ENCODE assay signal across 9 cellular contexts in the genomic region with DNA sequence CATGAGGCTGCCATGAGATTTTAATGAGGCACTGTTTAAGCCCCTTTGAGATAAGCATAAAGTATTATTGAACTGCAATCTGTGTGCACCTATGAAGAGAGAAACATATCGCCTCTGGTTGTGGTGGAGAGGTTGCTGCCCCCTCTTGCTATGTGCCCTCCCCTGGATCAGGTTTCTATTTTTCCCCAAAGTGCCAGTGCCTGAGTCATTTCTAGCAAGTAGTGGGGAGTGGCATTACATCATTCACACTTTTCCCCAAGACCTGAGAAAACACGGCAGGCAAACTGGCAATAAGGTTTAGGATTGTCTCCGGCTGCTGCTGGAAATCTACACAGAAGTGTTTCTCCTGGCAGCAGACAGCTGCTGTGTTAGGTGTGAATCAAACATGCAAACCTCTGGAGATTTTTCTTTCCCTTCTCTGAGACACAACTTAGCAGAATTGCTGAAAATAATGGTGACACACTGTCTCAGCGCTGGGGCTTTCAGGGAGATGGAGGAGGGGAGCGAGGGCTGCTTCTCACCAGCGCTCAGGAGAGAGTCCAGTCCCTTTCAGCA. TPM values are rescaled to one million over a fixed set of nuclear protein-coding genes. Genes with fewer than 3 reads are reported as not detected.
DNase-seq lines count a peak whose midpoint lies in the region; ATAC-seq and TF ChIP-seq lines count a peak whose summit lies in the region.
"Had no signal": no experiment of that assay in that cellular context is flagged by ENCODE, and none has a peak within 500 bp of the region (broad histone marks: within the 10 kb centered on the region; RNA-seq: fewer than 3 reads in every experiment).

No MANE protein-coding gene starts in this region.

- CTCF ChIA-PET in CD8-positive, alpha-beta T cell (lab: Charles Lee) = interaction anchor here (1.3 to 25.8 kb wide), 3 partner anchors 17 to 169 kb away, joined by 3 to 581 read pairs (median 6); a partner anchor contains a TSS

- peaks cover 12% of the 10 kb centered on the region for H3K27me3 ChIP-seq in CD8-positive, alpha-beta T cell (ENCODE audit: insufficient read depth, low read length)

- H3K27ac Mint-ChIP-seq in CD8-positive, alpha-beta T cell = peak overlapping the region; percentile 19
- peak overlapping the region; percentile 42 for H3K27ac Mint-ChIP-seq in activated T-helper 17 cell treated with anti-CD3 and anti-CD28 coated beads, Interleukin-2, amount 50 U/mL, for 72 hours

- no peak for DNase-seq in CD8-positive, alpha-beta T cell
- DNase-seq in HT1080 (ENCODE audit: low read depth) (peak; percentile 76), kidney tubule cell (ENCODE audit: low spot score) (peak; percentile 23), AG08396 (ENCODE audit: low spot score) (no peak), COLO829 (ENCODE audit: low spot score) (no peak), Kasumi-1 (lab: John Stamatoyannopoulos, UW) (no peak)
- DNase-seq: PC-3 had no signal

- H3K4me1 Mint-ChIP-seq in CD8-positive, alpha-beta T cell (ENCODE audit: low read depth) = peaks cover 30% of the 10 kb centered on the region
- peaks cover 47% of the 10 kb centered on the region for H3K4me1 Mint-ChIP-seq in activated T-helper 17 cell treated with anti-CD3 and anti-CD28 coated beads, Interleukin-2, amount 50 U/mL, for 72 hours

- ATAC-seq in CD8-positive, alpha-beta T cell = no peak
- no peak for ATAC-seq in activated T-helper 17 cell treated with anti-CD3 and anti-CD28 coated beads, Interleukin-2, amount 50 U/mL, for 72 hours (replicated peaks)
- ATAC-seq in GM21390 (IDR thresholded peaks at IDR 0.05; ENCODE audit: unreplicated experiment) = no peak
- ATAC-seq: PC-3 had no signal

- intact Hi-C loops in CD8-positive, alpha-beta T cell (cut with DNase I, micrococcal nuclease) = loop anchor here in 1 of 2 experiments (5.0 to 10.0 kb wide), 4 partner anchors 593 to 1337 kb away; a partner anchor contains a TSS

- POLR2A ChIA-PET in CD8-positive, alpha-beta T cell (lab: Charles Lee) = interaction anchor here (1.6 kb wide), 1 partner anchor 12 kb away, joined by 7 read pairs; no protein-coding TSS in a partner anchor

- no peaks in the 10 kb centered on the region for H3K9me3 ChIP-seq in CD8-positive, alpha-beta T cell (ENCODE audit: low read length)

- no peak overlapping the region for H3K4me3 Mint-ChIP-seq in CD8-positive, alpha-beta T cell
- H3K4me3 Mint-ChIP-seq in activated T-helper 17 cell treated with anti-CD3 and anti-CD28 coated beads, Interleukin-2, amount 50 U/mL, for 72 hours = peak overlapping the region; percentile 80

- no peak overlapping the region for H3K4me3 ChIP-seq in CD8-positive, alpha-beta T cell (ENCODE audit: low read depth, low read length)

- peaks cover 54% of the 10 kb centered on the region for H3K27me3 Mint-ChIP-seq in CD8-positive, alpha-beta T cell (ENCODE audit: low read depth)
- peaks cover 27% of the 10 kb centered on the region for H3K27me3 Mint-ChIP-seq in activated T-helper 17 cell treated with anti-CD3 and anti-CD28 coated beads, Interleukin-2, amount 50 U/mL, for 72 hours

- peaks cover 7% of the 10 kb centered on the region for H3K9me3 Mint-ChIP-seq in CD8-positive, alpha-beta T cell
- H3K9me3 Mint-ChIP-seq in activated T-helper 17 cell treated with anti-CD3 and anti-CD28 coated beads, Interleukin-2, amount 50 U/mL, for 72 hours = no peaks in the 10 kb centered on the region

- no peak for TF ChIP-seq CTCF in CD8-positive, alpha-beta T cell (IDR thresholded peaks at IDR 0.05)

- H3K4me1 ChIP-seq in CD8-positive, alpha-beta T cell (ENCODE audit: insufficient read depth, low read length) = peaks cover 32% of the 10 kb centered on the region

- no peak overlapping the region for H3K27ac ChIP-seq in CD8-positive, alpha-beta T cell (ENCODE audit: low read depth, low read length)

- no peaks in the 10 kb centered on the region for H3K36me3 Mint-ChIP-seq in CD8-positive, alpha-beta T cell
- peaks cover 11% of the 10 kb centered on the region for H3K36me3 Mint-ChIP-seq in activated T-helper 17 cell treated with anti-CD3 and anti-CD28 coated beads, Interleukin-2, amount 50 U/mL, for 72 hours (ENCODE audit: low read depth)

- no peaks in the 10 kb centered on the region for H3K36me3 ChIP-seq in CD8-positive, alpha-beta T cell (ENCODE audit: insufficient read depth, low read length)

RNA-seq across cellular contexts. Expression of a gene that starts 13.6 kb away (rescaled TPM):
- total RNA-seq in CD8-positive, alpha-beta T cell = 10 to 100 TPM; 11.6 to 12.0 TPM
- not detected in 2 replicates for total RNA-seq in HT1080 (2014; rRNA removed; shearing (Covaris generic))
- not detected in 2 replicates for polyA plus RNA-seq in HT1080 (2015; cell fraction: cytosol; rRNA removed)
- polyA plus RNA-seq in HT1080 (2015; cell fraction: nucleus; rRNA removed) = 0.06 TPM in 1 of 2 replicates, not detected in the other
- 10 to 100 TPM in 1 of 2 donors, 1 to 10 TPM in 1; 9.7 to 32.1 TPM for total RNA-seq in activated T-helper 17 cell treated with anti-CD3 and anti-CD28 coated beads, Interleukin-2, amount 50 U/mL, for 72 hours

RNA-seq across cellular contexts. Expression of a gene that starts 28.8 kb away (rescaled TPM):
- 1 to 10 TPM; 1.5 to 1.7 TPM for total RNA-seq in CD8-positive, alpha-beta T cell
- total RNA-seq in HT1080 (2014; rRNA removed; shearing (Covaris generic)) = 3.2 and 3.5 TPM in 2 replicates
- polyA plus RNA-seq in HT1080 (2015; cell fraction: cytosol; rRNA removed) = 1.9 and 2.4 TPM in 2 replicates
- 10.9 and 11.1 TPM in 2 replicates for polyA plus RNA-seq in HT1080 (2015; cell fraction: nucleus; rRNA removed)
- 1 to 10 TPM; 2.7 to 8.4 TPM for total RNA-seq in activated T-helper 17 cell treated with anti-CD3 and anti-CD28 coated beads, Interleukin-2, amount 50 U/mL, for 72 hours

Comparison
In these comparisons a context has a peak if more than half of its experiments do, and no peak if none do; other contexts are left out.
1. DNase-seq: peak in HT1080 (single experiment) and kidney tubule cell (single experiment); none in CD8-positive, alpha-beta T cell (0 of 7), AG08396 (single experiment), COLO829 (single experiment) and Kasumi-1 (0 of 2).
2. RNA of a gene that starts 13.6 kb away (total RNA-seq): 9.7 to 32.1 TPM in activated T-helper 17 cell treated with anti-CD3 and anti-CD28 coated beads, Interleukin-2, amount 50 U/mL, for 72 hours and 11.6 to 12.0 TPM in CD8-positive, alpha-beta T cell; not detected in HT1080; every median in the first group is over 10 times any median in the second.